ENCODE assay signal across 2 cellular contexts in the genomic region with DNA sequence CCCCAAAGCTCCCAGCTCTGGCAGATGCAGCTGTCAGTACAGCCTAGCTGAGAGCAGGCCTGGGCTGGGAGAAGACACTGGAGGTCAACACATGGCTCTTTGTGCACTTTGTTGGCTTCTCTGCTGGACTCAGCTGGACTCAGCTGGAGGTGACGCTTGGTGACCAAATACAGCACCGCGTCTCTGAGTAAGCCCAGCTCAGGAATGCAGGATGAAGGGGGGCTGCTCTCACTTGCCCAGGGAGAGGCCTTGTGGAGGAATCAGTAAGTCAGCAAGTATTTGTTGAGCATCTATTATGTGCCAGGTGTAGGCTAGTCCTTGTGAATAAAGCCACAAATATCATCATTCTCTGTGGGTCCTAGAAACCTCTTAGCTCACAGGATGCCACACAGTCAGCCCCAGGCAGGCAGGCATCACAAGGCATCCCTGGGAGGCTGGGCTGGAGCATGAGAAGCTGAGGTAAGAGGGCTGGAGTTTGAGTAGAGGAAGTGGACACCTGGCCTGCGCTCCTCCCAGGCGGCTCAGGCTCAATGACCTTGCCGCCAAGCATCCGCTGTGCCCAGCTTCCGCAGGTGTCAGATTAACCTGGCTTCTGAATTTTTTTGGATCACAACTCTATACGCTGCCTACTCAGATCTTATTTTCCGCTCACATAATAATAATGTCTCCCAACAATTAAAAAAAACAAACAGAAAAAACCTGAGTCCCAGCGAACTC.
A peak's percentile ranks its signal among the peaks of the same experiment; 100 is the strongest.
TF ChIP-seq lines count a peak whose summit lies in the region.

No MANE protein-coding gene starts in this region.

TF ChIP-seq in IMR-90, 13 proteins besides CTCF, POLR2A, EP300 and RAD21:
- TF ChIP-seq FOS (IDR thresholded peaks at IDR 0.05; ENCODE audit: low read depth, low read length) (0 out of 2 replicates have a peak, but pooled peaks have one; percentile 3), MAZ (IDR thresholded peaks at IDR 0.05; ENCODE audit: borderline replicate concordance, low read depth, low read length) (peak; percentile 57; the same call in 1 of the 2 replicates), RCOR1 (IDR thresholded peaks at IDR 0.05; ENCODE audit: insufficient replicate concordance, low read length) (peak; percentile 76), BHLHE40 (IDR thresholded peaks at IDR 0.05; ENCODE audit: low read depth, low read length) (no peak), RFX5 (IDR thresholded peaks at IDR 0.05; ENCODE audit: low read depth, low read length) (no peak), MAFK (IDR thresholded peaks at IDR 0.05; ENCODE audit: low read depth, low read length) (0 out of 2 replicates have a peak, but pooled peaks have one; percentile 38)
- TF ChIP-seq, protein P1, sequence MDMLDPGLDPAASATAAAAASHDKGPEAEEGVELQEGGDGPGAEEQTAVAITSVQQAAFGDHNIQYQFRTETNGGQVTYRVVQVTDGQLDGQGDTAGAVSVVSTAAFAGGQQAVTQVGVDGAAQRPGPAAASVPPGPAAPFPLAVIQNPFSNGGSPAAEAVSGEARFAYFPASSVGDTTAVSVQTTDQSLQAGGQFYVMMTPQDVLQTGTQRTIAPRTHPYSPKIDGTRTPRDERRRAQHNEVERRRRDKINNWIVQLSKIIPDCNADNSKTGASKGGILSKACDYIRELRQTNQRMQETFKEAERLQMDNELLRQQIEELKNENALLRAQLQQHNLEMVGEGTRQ (IDR thresholded peaks at IDR 0.05; ENCODE audit: low read depth, low read length) = no peak
- TF ChIP-seq, protein P2, sequence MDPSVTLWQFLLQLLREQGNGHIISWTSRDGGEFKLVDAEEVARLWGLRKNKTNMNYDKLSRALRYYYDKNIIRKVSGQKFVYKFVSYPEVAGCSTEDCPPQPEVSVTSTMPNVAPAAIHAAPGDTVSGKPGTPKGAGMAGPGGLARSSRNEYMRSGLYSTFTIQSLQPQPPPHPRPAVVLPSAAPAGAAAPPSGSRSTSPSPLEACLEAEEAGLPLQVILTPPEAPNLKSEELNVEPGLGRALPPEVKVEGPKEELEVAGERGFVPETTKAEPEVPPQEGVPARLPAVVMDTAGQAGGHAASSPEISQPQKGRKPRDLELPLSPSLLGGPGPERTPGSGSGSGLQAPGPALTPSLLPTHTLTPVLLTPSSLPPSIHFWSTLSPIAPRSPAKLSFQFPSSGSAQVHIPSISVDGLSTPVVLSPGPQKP (IDR thresholded peaks at IDR 0.05; ENCODE audit: borderline replicate concordance, low read depth, low read length) = no peak

TF ChIP-seq in H1, 55 proteins besides CTCF, POLR2A, EP300 and RAD21:
- TF ChIP-seq SIRT6 (IDR thresholded peaks at IDR 0.05; ENCODE audit: low read length) (no peak), CEBPB (IDR thresholded peaks at IDR 0.05; ENCODE audit: low read depth, low read length) (no peak), CHD1 (IDR thresholded peaks at IDR 0.05; ENCODE audit: low read depth, low read length) (no peak), TEAD4 (IDR thresholded peaks at IDR 0.05; ENCODE audit: low read depth, low read length) (0 out of 2 replicates have a peak, but pooled peaks have one; percentile 32), BCL11A (IDR thresholded peaks at IDR 0.05; ENCODE audit: low read depth in 2 of 2, low read length in 2 of 2) (no peak), SP4 (IDR thresholded peaks at IDR 0.05; ENCODE audit: low read length) (no peak)
